In genomic region chr1:213014642-213015041, GRCh38 we compare ENCODE assay signal across 8 cellular contexts. TPM values are rescaled to one million over a fixed set of nuclear protein-coding genes. Genes with fewer than 3 reads are reported as not detected.
DNase-seq lines count a peak whose midpoint lies in the region; TF ChIP-seq lines count a peak whose summit lies in the region.

No MANE protein-coding gene starts in this region.

- TF ChIP-seq CTCF in GM12864 (IDR thresholded peaks at IDR 0.05; ENCODE audit: low read depth, low read length, missing control alignments) (no peak), SU-DHL-6 (IDR thresholded peaks at IDR 0.05; ENCODE audit: insufficient read depth, low read length, poor library complexity, severe bottlenecking) (no peak), prostate gland (IDR thresholded peaks at IDR 0.05) (no peak)

- peak overlapping the region; percentile 93 for H3K4me2 ChIP-seq in SU-DHL-6 (ENCODE audit: low read depth, low read length, poor library complexity, severe bottlenecking)

- H3K79me2 ChIP-seq in SU-DHL-6 (ENCODE audit: insufficient read depth, low read length): peaks cover 32% of the 10 kb centered on the region

- TF ChIP-seq POLR2A in prostate gland (IDR thresholded peaks at IDR 0.05): no peak

- DNase-seq in A172 (ENCODE audit: low spot score) (peak; percentile 28), GM12864 (ENCODE audit: low read depth) (no peak), fibroblast of peridontal ligament (ENCODE audit: extremely low read depth) (peak; percentile 39), prostate gland (ENCODE audit: low spot score) (no peak), activated gamma-delta T cell treated with Interleukin-2 at 50 U/mL for 16 hours (no peak), COR-L47 (lab: John Stamatoyannopoulos, UW) (no peak)
- DNase-seq in stimulated activated CD4-positive, alpha-beta T cell treated with anti-CD3 and anti-CD28 coated beads, Interleukin-2, amount 100 ng/mL, for 48 hours: no peak

- no peaks in the 10 kb centered on the region for H3K9me2 ChIP-seq in SU-DHL-6 (replicated peaks; ENCODE audit: insufficient read depth, low read length)

- H3K9me3 ChIP-seq in SU-DHL-6 (ENCODE audit: insufficient read depth, low read length) (no peaks in the 10 kb centered on the region), prostate gland (no peaks in the 10 kb centered on the region)

- H3K36me3 ChIP-seq in SU-DHL-6 (ENCODE audit: low read length): peaks cover 7% of the 10 kb centered on the region
- no peaks in the 10 kb centered on the region for H3K36me3 ChIP-seq in prostate gland

- H3K4me1 ChIP-seq in prostate gland (replicated peaks): no peaks in the 10 kb centered on the region

- H3K9ac ChIP-seq in SU-DHL-6 (ENCODE audit: low read length): peak overlapping the region; percentile 94

- H3F3A ChIP-seq in SU-DHL-6 (ENCODE audit: insufficient read depth): 0 out of 2 replicates have a peak, but pooled peaks cover 6% of the 10 kb centered on the region

- H3K27ac ChIP-seq in SU-DHL-6 (ENCODE audit: low read depth, low read length) (peak overlapping the region; percentile 80), prostate gland (peak overlapping the region; percentile 91 to 93)

- no peaks in the 10 kb centered on the region for H3K27me3 ChIP-seq in SU-DHL-6 (ENCODE audit: low read length)
- H3K27me3 ChIP-seq in prostate gland (replicated peaks; ENCODE audit: insufficient read depth): no peaks in the 10 kb centered on the region

- peak overlapping the region; percentile 97 for H3K4me3 ChIP-seq in GM12864 (ENCODE audit: low read depth, low read length)
- peak overlapping the region; percentile 95 for H3K4me3 ChIP-seq in SU-DHL-6 (ENCODE audit: insufficient read depth, low read length, poor library complexity, severe bottlenecking)
- H3K4me3 ChIP-seq in prostate gland: peak overlapping the region; percentile 74 to 76

- peak overlapping the region; percentile 47 for H2AFZ ChIP-seq in SU-DHL-6 (ENCODE audit: low read depth, low read length, severe bottlenecking)

- H4K20me1 ChIP-seq in SU-DHL-6 (ENCODE audit: low read depth, low read length): no peaks in the 10 kb centered on the region

- 14% methylated on average over 7 of the region's 7 CpGs for WGBS in prostate gland

- intact Hi-C loops in prostate gland (cut with DNase I): no loop called here

RNA-seq across cellular contexts. Expression of gene ANGEL2, which starts 1.0 kb away (rescaled TPM):
- total RNA-seq in A172 (2014; rRNA removed; shearing (Covaris generic)): 71.1 and 83.0 TPM in 2 replicates
- total RNA-seq in prostate gland: 10 to 100 TPM; 54.0 to 57.3 TPM

RNA-seq across cellular contexts. Expression of gene RPS6KC1, which starts 36.4 kb away (rescaled TPM):
- 31.3 and 32.7 TPM in 2 replicates for total RNA-seq in A172 (2014; rRNA removed; shearing (Covaris generic))
- 10 to 100 TPM; 32.6 to 35.3 TPM for total RNA-seq in prostate gland

Comparison
In these comparisons a context has a peak if more than half of its experiments do, and no peak if none do; other contexts are left out.
1. DNase-seq: peak in A172 (single experiment) and fibroblast of peridontal ligament (single experiment); none in GM12864 (single experiment), prostate gland (single experiment), activated gamma-delta T cell treated with Interleukin-2 at 50 U/mL for 16 hours (single experiment), COR-L47 (single experiment) and stimulated activated CD4-positive, alpha-beta T cell treated with anti-CD3 and anti-CD28 coated beads, Interleukin-2, amount 100 ng/mL, for 48 hours (0 of 2).
2. Peak in every context shown above with its lines, with median percentiles within 50 percentile points of each other: H3K4me3 ChIP-seq.